In genomic region chr7:471866-472639, GRCh38 we compare ENCODE assay signal across 10 cellular contexts. TPM values are rescaled to one million over a fixed set of nuclear protein-coding genes. Genes with fewer than 3 reads are reported as not detected.
A peak's percentile ranks its signal among the peaks of the same experiment; 100 is the strongest.
DNase-seq lines count a peak whose midpoint lies in the region; ATAC-seq and TF ChIP-seq lines count a peak whose summit lies in the region.
"Had no signal": no experiment of that assay in that cellular context is flagged by ENCODE, and none has a peak within 500 bp of the region (broad histone marks: within the 10 kb centered on the region; RNA-seq: fewer than 3 reads in every experiment).

No MANE protein-coding gene starts in this region.

- CTCF ChIA-PET in WTC11 (lab: Charles Lee) = interaction anchor here (1.0 kb wide), 1 partner anchor 9 kb away, joined by 5 read pairs; no protein-coding TSS in a partner anchor
- CTCF ChIA-PET in CD4-positive, alpha-beta memory T cell (lab: Charles Lee; ENCODE audit: partially characterized antibody) = no interaction called here

- H3K9me3 Mint-ChIP-seq in WTC11 = peaks cover 32% of the 10 kb centered on the region
- peaks cover 16% of the 10 kb centered on the region for H3K9me3 Mint-ChIP-seq in stimulated activated effector memory CD8-positive, alpha-beta T cell treated with anti-CD3 and anti-CD28 coated beads, Interleukin-12 subunit alpha, Interleukin-12 subunit beta, amount 100 ng/mL, for 72 hours
- peaks cover 0 to 7% (median 3%) of the 10 kb centered on the region in 8 donors for H3K9me3 Mint-ChIP-seq in CD4-positive, alpha-beta memory T cell

- 36% methylated on average over 26 of the region's 26 CpGs for WGBS in prostate gland

- ATAC-seq in WTC11 = no peak
- no peak for ATAC-seq in stimulated activated effector memory CD8-positive, alpha-beta T cell treated with anti-CD3 and anti-CD28 coated beads, Interleukin-12 subunit alpha, Interleukin-12 subunit beta, amount 100 ng/mL, for 72 hours

- peaks cover 12% of the 10 kb centered on the region for H3K36me3 Mint-ChIP-seq in WTC11
- peaks cover 5% of the 10 kb centered on the region for H3K36me3 Mint-ChIP-seq in stimulated activated effector memory CD8-positive, alpha-beta T cell treated with anti-CD3 and anti-CD28 coated beads, Interleukin-12 subunit alpha, Interleukin-12 subunit beta, amount 100 ng/mL, for 72 hours
- H3K36me3 Mint-ChIP-seq in CD4-positive, alpha-beta memory T cell = no peaks in the 10 kb centered on the region

- H3K4me1 Mint-ChIP-seq in WTC11 = no peaks in the 10 kb centered on the region; the same call in 1 of the 2 replicates
- peaks cover 22% of the 10 kb centered on the region for H3K4me1 Mint-ChIP-seq in stimulated activated effector memory CD8-positive, alpha-beta T cell treated with anti-CD3 and anti-CD28 coated beads, Interleukin-12 subunit alpha, Interleukin-12 subunit beta, amount 100 ng/mL, for 72 hours
- H3K4me1 Mint-ChIP-seq in CD4-positive, alpha-beta memory T cell = peaks cover 0 to 2% (median under 1%) of the 10 kb centered on the region in 4 donors

- intact Hi-C loops in prostate gland (cut with DNase I) = no loop called here
- intact Hi-C loops in CD4-positive, alpha-beta memory T cell (cut with micrococcal nuclease) = no loop called here

- no peaks in the 10 kb centered on the region for H3K27me3 ChIP-seq in cardiac muscle cell
- no peaks in the 10 kb centered on the region for H3K27me3 ChIP-seq in prostate gland (replicated peaks; ENCODE audit: insufficient read depth)
- no peaks in the 10 kb centered on the region for H3K27me3 ChIP-seq in CD4-positive, alpha-beta memory T cell (ENCODE audit: insufficient read depth, low read length)

- DNase-seq in Daoy (ENCODE audit: low read depth) = peak; percentile 80
- DNase-seq in WTC11 (ENCODE audit: low spot score) = peak; percentile 11
- peak; percentile 47 to 99 for DNase-seq in cardiac muscle cell (ENCODE audit: low read depth in 1 of 2, low spot score in 1 of 2)
- DNase-seq in prostate gland (ENCODE audit: low spot score) = peak; percentile 89
- no peak for DNase-seq in stimulated activated effector memory CD8-positive, alpha-beta T cell treated with anti-CD3 and anti-CD28 coated beads, Interleukin-12 subunit alpha, Interleukin-12 subunit beta, amount 100 ng/mL, for 72 hours (ENCODE audit: low spot score in 2 of 2)
- DNase-seq in NOMO-1 treated with DMSO at 0.1 percent for 48 hours (lab: John Stamatoyannopoulos, UW; ENCODE audit: unreplicated experiment) = no peak
- no peak for DNase-seq in GM13976 (ENCODE audit: low spot score)
- DNase-seq in CD4-positive, alpha-beta memory T cell = no peak
- DNase-seq: stimulated activated CD4-positive, alpha-beta T cell treated with anti-CD3 and anti-CD28 coated beads, Interleukin-4, amount 100 ng/mL, for 24 hours had no signal

- TF ChIP-seq POLR2A in prostate gland (IDR thresholded peaks at IDR 0.05) = no peak

- POLR2A ChIA-PET in WTC11 (lab: Charles Lee) = no interaction called here
- POLR2A ChIA-PET in CD4-positive, alpha-beta memory T cell (lab: Charles Lee; ENCODE audit: partially characterized antibody) = interaction anchor here (0.9 kb wide), 1 partner anchor 19 kb away, joined by 3 read pairs; no protein-coding TSS in a partner anchor

- peak overlapping the region; percentile 83 for H3K27ac ChIP-seq in cardiac muscle cell
- peak overlapping the region; percentile 48 to 66 for H3K27ac ChIP-seq in prostate gland
- no peak overlapping the region for H3K27ac ChIP-seq in CD4-positive, alpha-beta memory T cell (ENCODE audit: low read depth, low read length)

- H3K4me3 Mint-ChIP-seq in WTC11 = no peak overlapping the region
- no peak overlapping the region for H3K4me3 Mint-ChIP-seq in stimulated activated effector memory CD8-positive, alpha-beta T cell treated with anti-CD3 and anti-CD28 coated beads, Interleukin-12 subunit alpha, Interleukin-12 subunit beta, amount 100 ng/mL, for 72 hours
- no peak overlapping the region for H3K4me3 Mint-ChIP-seq in CD4-positive, alpha-beta memory T cell
- H3K4me3 Mint-ChIP-seq: activated naive CD4-positive, alpha-beta T cell treated with anti-CD3 and anti-CD28 coated beads, Interleukin-2, amount 50 U/mL, for 24 hours had no signal

- no peak overlapping the region for H3K4me3 ChIP-seq in cardiac muscle cell
- no peak overlapping the region for H3K4me3 ChIP-seq in prostate gland
- H3K4me3 ChIP-seq in CD4-positive, alpha-beta memory T cell (ENCODE audit: low read length in 2 of 2) = no peak overlapping the region

- no peak overlapping the region for H3K27ac Mint-ChIP-seq in WTC11
- H3K27ac Mint-ChIP-seq in stimulated activated effector memory CD8-positive, alpha-beta T cell treated with anti-CD3 and anti-CD28 coated beads, Interleukin-12 subunit alpha, Interleukin-12 subunit beta, amount 100 ng/mL, for 72 hours = no peak overlapping the region
- H3K27ac Mint-ChIP-seq in CD4-positive, alpha-beta memory T cell = peak overlapping the region in 1 of 7 donors; percentile 74
- H3K27ac Mint-ChIP-seq: activated naive CD4-positive, alpha-beta T cell treated with anti-CD3 and anti-CD28 coated beads, Interleukin-2, amount 50 U/mL, for 24 hours had no signal

- H3K9me3 ChIP-seq in cardiac muscle cell (ENCODE audit: low read depth) (no peaks in the 10 kb centered on the region), prostate gland (no peaks in the 10 kb centered on the region)
- H3K9me3 ChIP-seq in CD4-positive, alpha-beta memory T cell (ENCODE audit: control insufficient read depth in 1 of 2, low read length in 2 of 2) = no peaks in the 10 kb centered on the region

- H3K27me3 Mint-ChIP-seq in WTC11 (ENCODE audit: low read depth) = no peaks in the 10 kb centered on the region
- H3K27me3 Mint-ChIP-seq in CD4-positive, alpha-beta memory T cell = peaks cover 0 to 3% of the 10 kb centered on the region in 2 donors
- H3K27me3 Mint-ChIP-seq: activated naive CD4-positive, alpha-beta T cell treated with anti-CD3 and anti-CD28 coated beads, Interleukin-2, amount 50 U/mL, for 24 hours had no signal

- in situ Hi-C loops in GM13976 (cut with MboI; ENCODE audit: low sequenced_read_pairs, unreplicated experiment) = no loop called here

- H3K4me1 ChIP-seq in cardiac muscle cell (ENCODE audit: low read depth) (peaks cover 6% of the 10 kb centered on the region), prostate gland (replicated peaks) (no peaks in the 10 kb centered on the region)
- H3K4me1 ChIP-seq in CD4-positive, alpha-beta memory T cell (ENCODE audit: insufficient read depth, low read length) = no peaks in the 10 kb centered on the region

- TF ChIP-seq CTCF in WTC11 (IDR thresholded peaks at IDR 0.05) (no peak), cardiac muscle cell (IDR thresholded peaks at IDR 0.05; ENCODE audit: low read depth, low read length) (no peak), prostate gland (IDR thresholded peaks at IDR 0.05) (peak in 1 of 4 experiments; percentile 10), GM13976 (IDR thresholded peaks at IDR 0.05; ENCODE audit: borderline replicate concordance, control extremely low read depth, extremely low read depth, insufficient read depth, missing control alignments) (no peak)

- H3K36me3 ChIP-seq in cardiac muscle cell (no peaks in the 10 kb centered on the region), prostate gland (no peaks in the 10 kb centered on the region)
- no peaks in the 10 kb centered on the region for H3K36me3 ChIP-seq in CD4-positive, alpha-beta memory T cell (ENCODE audit: insufficient read depth, low read length)

TF ChIP-seq in WTC11, 78 proteins besides CTCF, POLR2A, EP300 and RAD21 (continues in another document):
- TF ChIP-seq, protein P1, sequence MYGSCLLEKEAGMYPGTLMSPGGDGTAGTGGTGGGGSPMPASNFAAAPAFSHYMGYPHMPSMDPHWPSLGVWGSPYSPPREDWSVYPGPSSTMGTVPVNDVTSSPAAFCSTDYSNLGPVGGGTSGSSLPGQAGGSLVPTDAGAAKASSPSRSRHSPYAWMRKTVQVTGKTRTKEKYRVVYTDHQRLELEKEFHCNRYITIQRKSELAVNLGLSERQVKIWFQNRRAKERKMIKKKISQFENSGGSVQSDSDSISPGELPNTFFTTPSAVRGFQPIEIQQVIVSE (CRISPR knock-in tag; IDR thresholded peaks at IDR 0.05; ENCODE audit: borderline replicate concordance) = no peak
- TF ChIP-seq ATF1 (CRISPR knock-in tag; IDR thresholded peaks at IDR 0.05) (no peak), JAZF1 (CRISPR knock-in tag; IDR thresholded peaks at IDR 0.05) (no peak), OVOL2 (CRISPR knock-in tag; IDR thresholded peaks at IDR 0.05; ENCODE audit: borderline replicate concordance) (no peak), NR2C2 (CRISPR knock-in tag; IDR thresholded peaks at IDR 0.05) (no peak), ZBTB21 (CRISPR knock-in tag; IDR thresholded peaks at IDR 0.05; ENCODE audit: borderline replicate concordance) (no peak), RORB (CRISPR knock-in tag; IDR thresholded peaks at IDR 0.05) (no peak), TP53 (CRISPR knock-in tag; IDR thresholded peaks at IDR 0.05) (no peak), NFATC4 (CRISPR knock-in tag; IDR thresholded peaks at IDR 0.05) (no peak), ZBTB43 (CRISPR knock-in tag; IDR thresholded peaks at IDR 0.05) (no peak), USF2 (CRISPR knock-in tag; IDR thresholded peaks at IDR 0.05) (no peak), ZNF219 (CRISPR knock-in tag; IDR thresholded peaks at IDR 0.05; ENCODE audit: borderline replicate concordance) (no peak)

RNA-seq across cellular contexts. Expression of gene PDGFA, which starts 47.6 kb away (rescaled TPM):
- 23.1 and 34.1 TPM in 2 replicates for total RNA-seq in Daoy (2014; rRNA removed; shearing (Covaris generic))
- total RNA-seq in WTC11 (2021) = 114 to 131 TPM (median 129 TPM) in 3 replicates
- 22.0 and 25.6 TPM in 2 replicates for total RNA-seq in cardiac muscle cell
- polyA plus RNA-seq in cardiac muscle cell = 6.5 and 7.7 TPM in 2 replicates
- total RNA-seq in prostate gland = 10 to 100 TPM; 40.4 to 75.0 TPM
- total RNA-seq in CD4-positive, alpha-beta memory T cell = under 1 TPM in 1 of 2 experiments, not detected in 1; 0.20 TPM
- not detected for polyA plus RNA-seq in CD4-positive, alpha-beta memory T cell

Comparison
In these comparisons a context has a peak if more than half of its experiments do, and no peak if none do; other contexts are left out.
1. DNase-seq: peak in Daoy (single experiment), WTC11 (single experiment), cardiac muscle cell (2 of 2) and prostate gland (single experiment); none in stimulated activated effector memory CD8-positive, alpha-beta T cell treated with anti-CD3 and anti-CD28 coated beads, Interleukin-12 subunit alpha, Interleukin-12 subunit beta, amount 100 ng/mL, for 72 hours (0 of 2), NOMO-1 treated with DMSO at 0.1 percent for 48 hours (single experiment), GM13976 (single experiment) and CD4-positive, alpha-beta memory T cell (0 of 5).
2. RNA of gene PDGFA, which starts 47.6 kb away (total RNA-seq): 114 to 131 TPM in WTC11, 40.4 to 75.0 TPM in prostate gland, 22.0 to 25.6 TPM in cardiac muscle cell and 23.1 to 34.1 TPM in Daoy; 0.20 TPM in CD4-positive, alpha-beta memory T cell; every median in the first group is over 10 times any median in the second.